In the genomic region with DNA sequence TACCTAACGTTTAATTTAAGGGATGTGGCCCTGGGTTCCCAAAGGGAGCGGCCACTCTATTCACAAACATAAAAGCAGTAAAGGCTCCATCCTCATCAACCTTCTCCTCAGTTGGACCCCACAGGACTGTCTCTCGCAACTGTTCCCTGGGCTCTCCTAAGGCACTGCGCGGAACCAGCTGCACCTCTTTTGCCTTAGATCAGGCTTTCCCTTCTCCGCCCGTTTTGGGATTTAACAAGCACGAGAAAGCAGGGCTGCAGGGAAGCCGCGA, we compare ENCODE assay signal across 1 cellular context.
TF ChIP-seq lines count a peak whose summit lies in the region.

No MANE protein-coding gene starts in this region.

TF ChIP-seq in A549, 52 proteins besides CTCF, POLR2A, EP300 and RAD21 (continued from another document):
- TF ChIP-seq, protein P1, sequence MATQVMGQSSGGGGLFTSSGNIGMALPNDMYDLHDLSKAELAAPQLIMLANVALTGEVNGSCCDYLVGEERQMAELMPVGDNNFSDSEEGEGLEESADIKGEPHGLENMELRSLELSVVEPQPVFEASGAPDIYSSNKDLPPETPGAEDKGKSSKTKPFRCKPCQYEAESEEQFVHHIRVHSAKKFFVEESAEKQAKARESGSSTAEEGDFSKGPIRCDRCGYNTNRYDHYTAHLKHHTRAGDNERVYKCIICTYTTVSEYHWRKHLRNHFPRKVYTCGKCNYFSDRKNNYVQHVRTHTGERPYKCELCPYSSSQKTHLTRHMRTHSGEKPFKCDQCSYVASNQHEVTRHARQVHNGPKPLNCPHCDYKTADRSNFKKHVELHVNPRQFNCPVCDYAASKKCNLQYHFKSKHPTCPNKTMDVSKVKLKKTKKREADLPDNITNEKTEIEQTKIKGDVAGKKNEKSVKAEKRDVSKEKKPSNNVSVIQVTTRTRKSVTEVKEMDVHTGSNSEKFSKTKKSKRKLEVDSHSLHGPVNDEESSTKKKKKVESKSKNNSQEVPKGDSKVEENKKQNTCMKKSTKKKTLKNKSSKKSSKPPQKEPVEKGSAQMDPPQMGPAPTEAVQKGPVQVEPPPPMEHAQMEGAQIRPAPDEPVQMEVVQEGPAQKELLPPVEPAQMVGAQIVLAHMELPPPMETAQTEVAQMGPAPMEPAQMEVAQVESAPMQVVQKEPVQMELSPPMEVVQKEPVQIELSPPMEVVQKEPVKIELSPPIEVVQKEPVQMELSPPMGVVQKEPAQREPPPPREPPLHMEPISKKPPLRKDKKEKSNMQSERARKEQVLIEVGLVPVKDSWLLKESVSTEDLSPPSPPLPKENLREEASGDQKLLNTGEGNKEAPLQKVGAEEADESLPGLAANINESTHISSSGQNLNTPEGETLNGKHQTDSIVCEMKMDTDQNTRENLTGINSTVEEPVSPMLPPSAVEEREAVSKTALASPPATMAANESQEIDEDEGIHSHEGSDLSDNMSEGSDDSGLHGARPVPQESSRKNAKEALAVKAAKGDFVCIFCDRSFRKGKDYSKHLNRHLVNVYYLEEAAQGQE (IDR thresholded peaks at IDR 0.05) = no peak
- TF ChIP-seq FOSL2 (IDR thresholded peaks at IDR 0.05) (no peak), FOSL2 (CRISPR knock-in tag; IDR thresholded peaks at IDR 0.05) (no peak), HOXB5 (CRISPR knock-in tag; IDR thresholded peaks at IDR 0.05) (no peak), RCOR1 (IDR thresholded peaks at IDR 0.05; ENCODE audit: low read depth, low read length) (no peak), ESRRA (IDR thresholded peaks at IDR 0.05; ENCODE audit: borderline replicate concordance, low read length) (no peak), FOXS1 (CRISPR knock-in tag; IDR thresholded peaks at IDR 0.05) (no peak), HOXB13 (CRISPR knock-in tag; IDR thresholded peaks at IDR 0.05; ENCODE audit: low read depth) (no peak), EHF (CRISPR knock-in tag; IDR thresholded peaks at IDR 0.05) (no peak), MYC (IDR thresholded peaks at IDR 0.05; ENCODE audit: borderline replicate concordance, low read length) (no peak), HEYL (CRISPR knock-in tag; IDR thresholded peaks at IDR 0.05) (no peak)
- TF ChIP-seq, protein P2, sequence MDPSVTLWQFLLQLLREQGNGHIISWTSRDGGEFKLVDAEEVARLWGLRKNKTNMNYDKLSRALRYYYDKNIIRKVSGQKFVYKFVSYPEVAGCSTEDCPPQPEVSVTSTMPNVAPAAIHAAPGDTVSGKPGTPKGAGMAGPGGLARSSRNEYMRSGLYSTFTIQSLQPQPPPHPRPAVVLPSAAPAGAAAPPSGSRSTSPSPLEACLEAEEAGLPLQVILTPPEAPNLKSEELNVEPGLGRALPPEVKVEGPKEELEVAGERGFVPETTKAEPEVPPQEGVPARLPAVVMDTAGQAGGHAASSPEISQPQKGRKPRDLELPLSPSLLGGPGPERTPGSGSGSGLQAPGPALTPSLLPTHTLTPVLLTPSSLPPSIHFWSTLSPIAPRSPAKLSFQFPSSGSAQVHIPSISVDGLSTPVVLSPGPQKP (IDR thresholded peaks at IDR 0.05; ENCODE audit: low read depth, low read length) = no peak
- TF ChIP-seq, protein P3, sequence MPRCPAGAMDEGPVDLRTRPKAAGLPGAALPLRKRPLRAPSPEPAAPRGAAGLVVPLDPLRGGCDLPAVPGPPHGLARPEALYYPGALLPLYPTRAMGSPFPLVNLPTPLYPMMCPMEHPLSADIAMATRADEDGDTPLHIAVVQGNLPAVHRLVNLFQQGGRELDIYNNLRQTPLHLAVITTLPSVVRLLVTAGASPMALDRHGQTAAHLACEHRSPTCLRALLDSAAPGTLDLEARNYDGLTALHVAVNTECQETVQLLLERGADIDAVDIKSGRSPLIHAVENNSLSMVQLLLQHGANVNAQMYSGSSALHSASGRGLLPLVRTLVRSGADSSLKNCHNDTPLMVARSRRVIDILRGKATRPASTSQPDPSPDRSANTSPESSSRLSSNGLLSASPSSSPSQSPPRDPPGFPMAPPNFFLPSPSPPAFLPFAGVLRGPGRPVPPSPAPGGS (IDR thresholded peaks at IDR 0.05) = no peak
